In the genomic region with DNA sequence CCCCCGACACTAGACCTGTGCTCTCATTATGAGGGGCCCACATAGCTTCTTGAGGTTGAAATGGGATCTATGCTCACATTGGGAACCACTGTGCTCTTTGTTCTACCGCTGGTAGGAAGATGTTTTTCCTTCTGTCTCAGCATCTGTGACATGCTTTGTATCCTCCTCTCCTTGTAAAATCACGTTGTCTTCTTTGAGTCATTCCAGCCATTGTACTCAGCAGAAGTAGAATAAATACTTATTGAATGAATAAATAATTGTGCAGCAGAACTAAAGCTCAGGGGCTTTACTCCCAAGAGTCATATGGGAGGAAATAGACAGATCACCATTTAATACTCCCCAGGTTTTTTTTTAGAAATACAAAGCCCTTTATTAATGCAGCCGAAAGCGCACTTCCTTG, we compare ENCODE assay signal across 20 cellular contexts.
"Had no signal": no experiment of that assay in that cellular context is flagged by ENCODE, and none has a peak within 500 bp of the region (broad histone marks: within the 10 kb centered on the region; RNA-seq: fewer than 3 reads in every experiment).

No MANE protein-coding gene starts in this region.

- H3K4me1 Mint-ChIP-seq: immature natural killer cell, natural killer cell had no signal

- DNase-seq: immature natural killer cell; left lung; lower lobe of right lung; natural killer cell; nucleus accumbens; ovary; right lobe of liver; spleen; stimulated activated CD4-positive, alpha-beta T cell treated with anti-CD3 and anti-CD28 coated beads, Interleukin-15, amount 100 ng/mL, for 24 hours; stimulated activated CD4-positive, alpha-beta T cell treated with anti-CD3 and anti-CD28 coated beads, Interleukin-1b, Interleukin-23, amount 100 ng/mL, for 48 hours; stimulated activated CD4-positive, alpha-beta T cell treated with anti-CD3 and anti-CD28 coated beads, Interleukin-4, amount 100 ng/mL, for 24 hours; tibial artery; upper lobe of left lung; uterus had no signal

- H3K36me3 Mint-ChIP-seq: mesothelial cell of epicardium had no signal

- H3K36me3 ChIP-seq: neural progenitor cell, ovary, right lobe of liver, uterus had no signal

- FAIRE-seq: keratinocyte had no signal

- H3K9me3 Mint-ChIP-seq: memory B cell; natural killer cell; stimulated activated memory B cell treated with anti-CD40 and anti-IgM and Interleukin-4, amounts not matched to agents 10 μg/mL and 1 μg/mL and 100 μg/mL, for 72 hours; stimulated activated naive CD8-positive, alpha-beta T cell treated with anti-CD3 and anti-CD28 coated beads, Interleukin-15, Interleukin-2, amounts not matched to agents 100 ng/mL and 50 ng/mL, for 24 hours had no signal

- H3K27me3 ChIP-seq: left lung, neural progenitor cell, ovary, right lobe of liver, spleen, tibial artery, upper lobe of left lung, uterus had no signal

- ATAC-seq: left lung; lower lobe of right lung; natural killer cell; right lobe of liver; stimulated activated memory B cell treated with anti-CD40 and anti-IgM and Interleukin-4, amounts not matched to agents 10 μg/mL and 1 μg/mL and 100 μg/mL, for 72 hours had no signal

- H3K9me3 ChIP-seq: left lung, lower lobe of right lung, ovary, right lobe of liver, spleen, tibial artery, upper lobe of left lung, uterus had no signal

- H3K4me3 Mint-ChIP-seq: immature natural killer cell; memory B cell; mesothelial cell of epicardium; natural killer cell; neural progenitor cell; stimulated activated memory B cell treated with anti-CD40 and anti-IgM and Interleukin-4, amounts not matched to agents 10 μg/mL and 1 μg/mL and 100 μg/mL, for 72 hours; stimulated activated naive CD8-positive, alpha-beta T cell treated with anti-CD3 and anti-CD28 coated beads, Interleukin-15, Interleukin-2, amounts not matched to agents 100 ng/mL and 50 ng/mL, for 24 hours had no signal

- H3K27me3 Mint-ChIP-seq: memory B cell; stimulated activated memory B cell treated with anti-CD40 and anti-IgM and Interleukin-4, amounts not matched to agents 10 μg/mL and 1 μg/mL and 100 μg/mL, for 72 hours; stimulated activated naive CD8-positive, alpha-beta T cell treated with anti-CD3 and anti-CD28 coated beads, Interleukin-15, Interleukin-2, amounts not matched to agents 100 ng/mL and 50 ng/mL, for 24 hours had no signal

- H3K4me1 ChIP-seq: right lobe of liver, uterus had no signal

- H3K4me3 ChIP-seq: left lung, lower lobe of right lung, neural progenitor cell, ovary, right lobe of liver, spleen, tibial artery, upper lobe of left lung, uterus had no signal

- H3K27ac ChIP-seq: left lung, lower lobe of right lung, neural progenitor cell, ovary, right lobe of liver, spleen, upper lobe of left lung, uterus had no signal

- H3K27ac Mint-ChIP-seq: memory B cell; natural killer cell; neural progenitor cell; stimulated activated memory B cell treated with anti-CD40 and anti-IgM and Interleukin-4, amounts not matched to agents 10 μg/mL and 1 μg/mL and 100 μg/mL, for 72 hours; stimulated activated naive CD8-positive, alpha-beta T cell treated with anti-CD3 and anti-CD28 coated beads, Interleukin-15, Interleukin-2, amounts not matched to agents 100 ng/mL and 50 ng/mL, for 24 hours had no signal
